2 cellular contexts compared by ENCODE assay signal in the genomic region with DNA sequence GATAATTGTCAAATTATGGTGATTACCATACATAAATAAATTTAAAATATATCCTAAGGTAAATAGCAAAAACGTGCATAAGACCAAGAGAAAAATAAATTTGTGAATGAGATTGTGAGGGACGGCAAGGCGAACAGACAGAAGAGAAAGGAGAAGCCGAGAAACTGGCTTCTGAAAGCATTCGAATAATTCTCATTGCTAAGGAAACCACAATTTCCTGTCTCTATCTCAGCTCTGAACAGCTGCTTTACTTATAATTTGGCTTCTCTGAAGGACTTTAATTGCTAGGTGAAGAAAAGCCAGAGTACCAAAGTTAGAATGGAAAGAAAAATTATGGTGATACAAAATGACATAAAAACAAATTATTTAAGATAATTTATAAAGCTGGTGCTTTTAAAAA.
TF ChIP-seq lines count a peak whose summit lies in the region.

No MANE protein-coding gene starts in this region.

TF ChIP-seq in SK-N-SH treated with all-trans-retinoic acid at 6 μM for 48 hours, 23 proteins besides CTCF, POLR2A, EP300 and RAD21 (continued from another document):
- TF ChIP-seq, protein P1, sequence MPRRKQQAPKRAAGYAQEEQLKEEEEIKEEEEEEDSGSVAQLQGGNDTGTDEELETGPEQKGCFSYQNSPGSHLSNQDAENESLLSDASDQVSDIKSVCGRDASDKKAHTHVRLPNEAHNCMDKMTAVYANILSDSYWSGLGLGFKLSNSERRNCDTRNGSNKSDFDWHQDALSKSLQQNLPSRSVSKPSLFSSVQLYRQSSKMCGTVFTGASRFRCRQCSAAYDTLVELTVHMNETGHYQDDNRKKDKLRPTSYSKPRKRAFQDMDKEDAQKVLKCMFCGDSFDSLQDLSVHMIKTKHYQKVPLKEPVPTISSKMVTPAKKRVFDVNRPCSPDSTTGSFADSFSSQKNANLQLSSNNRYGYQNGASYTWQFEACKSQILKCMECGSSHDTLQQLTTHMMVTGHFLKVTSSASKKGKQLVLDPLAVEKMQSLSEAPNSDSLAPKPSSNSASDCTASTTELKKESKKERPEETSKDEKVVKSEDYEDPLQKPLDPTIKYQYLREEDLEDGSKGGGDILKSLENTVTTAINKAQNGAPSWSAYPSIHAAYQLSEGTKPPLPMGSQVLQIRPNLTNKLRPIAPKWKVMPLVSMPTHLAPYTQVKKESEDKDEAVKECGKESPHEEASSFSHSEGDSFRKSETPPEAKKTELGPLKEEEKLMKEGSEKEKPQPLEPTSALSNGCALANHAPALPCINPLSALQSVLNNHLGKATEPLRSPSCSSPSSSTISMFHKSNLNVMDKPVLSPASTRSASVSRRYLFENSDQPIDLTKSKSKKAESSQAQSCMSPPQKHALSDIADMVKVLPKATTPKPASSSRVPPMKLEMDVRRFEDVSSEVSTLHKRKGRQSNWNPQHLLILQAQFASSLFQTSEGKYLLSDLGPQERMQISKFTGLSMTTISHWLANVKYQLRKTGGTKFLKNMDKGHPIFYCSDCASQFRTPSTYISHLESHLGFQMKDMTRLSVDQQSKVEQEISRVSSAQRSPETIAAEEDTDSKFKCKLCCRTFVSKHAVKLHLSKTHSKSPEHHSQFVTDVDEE (CRISPR knock-in tag; IDR thresholded peaks at IDR 0.05) = no peak
- TF ChIP-seq TCF4 (CRISPR knock-in tag; IDR thresholded peaks at IDR 0.05; ENCODE audit: borderline replicate concordance) (no peak), ZFP30 (CRISPR knock-in tag; IDR thresholded peaks at IDR 0.05) (no peak)

TF ChIP-seq in SK-N-SH, 30 proteins besides CTCF, POLR2A, EP300 and RAD21 (continued from another document):
- TF ChIP-seq, protein P2, sequence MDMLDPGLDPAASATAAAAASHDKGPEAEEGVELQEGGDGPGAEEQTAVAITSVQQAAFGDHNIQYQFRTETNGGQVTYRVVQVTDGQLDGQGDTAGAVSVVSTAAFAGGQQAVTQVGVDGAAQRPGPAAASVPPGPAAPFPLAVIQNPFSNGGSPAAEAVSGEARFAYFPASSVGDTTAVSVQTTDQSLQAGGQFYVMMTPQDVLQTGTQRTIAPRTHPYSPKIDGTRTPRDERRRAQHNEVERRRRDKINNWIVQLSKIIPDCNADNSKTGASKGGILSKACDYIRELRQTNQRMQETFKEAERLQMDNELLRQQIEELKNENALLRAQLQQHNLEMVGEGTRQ (IDR thresholded peaks at IDR 0.05; ENCODE audit: borderline replicate concordance, low read depth, low read length) = no peak
- TF ChIP-seq NFIC (IDR thresholded peaks at IDR 0.05; ENCODE audit: borderline replicate concordance) (no peak), TEAD4 (IDR thresholded peaks at IDR 0.05; ENCODE audit: borderline replicate concordance, insufficient read depth) (no peak), NRF1 (IDR thresholded peaks at IDR 0.05; ENCODE audit: low read depth, low read length) (no peak), RFX5 (IDR thresholded peaks at IDR 0.05; ENCODE audit: low read length) (no peak), TAF1 (IDR thresholded peaks at IDR 0.05; ENCODE audit: borderline replicate concordance, low read depth, low read length) (no peak)
- TF ChIP-seq, protein P3, sequence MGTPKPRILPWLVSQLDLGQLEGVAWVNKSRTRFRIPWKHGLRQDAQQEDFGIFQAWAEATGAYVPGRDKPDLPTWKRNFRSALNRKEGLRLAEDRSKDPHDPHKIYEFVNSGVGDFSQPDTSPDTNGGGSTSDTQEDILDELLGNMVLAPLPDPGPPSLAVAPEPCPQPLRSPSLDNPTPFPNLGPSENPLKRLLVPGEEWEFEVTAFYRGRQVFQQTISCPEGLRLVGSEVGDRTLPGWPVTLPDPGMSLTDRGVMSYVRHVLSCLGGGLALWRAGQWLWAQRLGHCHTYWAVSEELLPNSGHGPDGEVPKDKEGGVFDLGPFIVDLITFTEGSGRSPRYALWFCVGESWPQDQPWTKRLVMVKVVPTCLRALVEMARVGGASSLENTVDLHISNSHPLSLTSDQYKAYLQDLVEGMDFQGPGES (IDR thresholded peaks at IDR 0.05; ENCODE audit: low read depth, low read length) = no peak
TF ChIP-seq in SK-N-SH: peak in this region for 0.
